ENCODE assay signal across 27 cellular contexts in the genomic region with DNA sequence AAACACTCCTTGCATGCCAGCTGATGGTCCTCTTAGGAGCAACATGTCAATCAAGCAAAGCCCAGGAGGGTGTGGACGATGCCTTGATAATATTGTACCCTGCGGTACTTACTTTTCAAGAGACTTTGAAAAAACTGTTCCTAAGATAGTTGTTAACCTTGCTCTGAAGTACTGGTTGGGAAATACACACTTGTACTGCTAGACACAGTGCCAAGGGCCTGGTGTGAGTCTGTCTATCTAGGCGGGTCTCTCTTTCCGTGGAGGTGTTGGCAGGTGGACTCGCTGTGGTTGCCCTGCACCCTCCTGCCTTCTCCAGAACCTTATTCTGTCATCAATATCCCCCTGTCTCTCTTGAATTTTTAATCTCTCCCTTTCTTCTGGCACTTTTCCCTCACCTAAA.
"Had no signal": no experiment of that assay in that cellular context is flagged by ENCODE, and none has a peak within 500 bp of the region (broad histone marks: within the 10 kb centered on the region; RNA-seq: fewer than 3 reads in every experiment).

No MANE protein-coding gene starts in this region.

- H3K27me3 ChIP-seq: brain microvascular endothelial cell, dorsolateral prefrontal cortex had no signal

- DNase-seq: activated CD4-positive, alpha-beta memory T cell treated with anti-CD3 and anti-CD28 coated beads for 36 hours; activated CD4-positive, alpha-beta T cell treated with anti-CD3 and anti-CD28 coated beads for 36 hours; activated CD4-positive, alpha-beta T cell treated with anti-CD3 and anti-CD28 coated beads, Interleukin-2, amount 10 ng/mL, durations not matched to agents 24 days and 14 days; activated CD4-positive, CD25-positive, alpha-beta regulatory T cell; activated CD4-positive, CD25-positive, alpha-beta regulatory T cell treated with anti-CD3 and anti-CD28 coated beads, Interleukin-2, amount 50 U/mL, for 72 hours; activated CD8-positive, alpha-beta memory T cell treated with anti-CD3 and anti-CD28 coated beads, Interleukin-2, amount 10 ng/mL, durations not matched to agents 7 days and 5 days; activated CD8-positive, alpha-beta memory T cell treated with anti-CD3 and anti-CD28 coated beads, Interleukin-2, amount 50 U/mL, for 4 hours; activated CD8-positive, alpha-beta T cell treated with anti-CD3 and anti-CD28 coated beads, Interleukin-2, amount 10 ng/mL, durations not matched to agents 7 days and 5 days; activated gamma-delta T cell; activated naive CD4-positive, alpha-beta T cell; activated naive CD4-positive, alpha-beta T cell treated with anti-CD3 and anti-CD28 coated beads, Interleukin-2, amount 50 U/mL, for 16 hours; activated T-cell treated with anti-CD3 and anti-CD28 coated beads for 4 hours; activated T-cell treated with anti-CD3 and anti-CD28 coated beads, Interleukin-2, amount 50 U/mL, for 24 hours; activated T-cell treated with anti-CD3 and anti-CD28 coated beads, Interleukin-2, amount 50 U/mL, for 72 hours; amniotic stem cell; anterior cingulate cortex; brain microvascular endothelial cell; dorsolateral prefrontal cortex; effector memory CD4-positive, alpha-beta T cell; endodermal cell; foreskin fibroblast; T-helper 2 cell had no signal

- H3K27ac Mint-ChIP-seq: activated CD4-positive, alpha-beta memory T cell treated with anti-CD3 and anti-CD28 coated beads for 36 hours; activated CD4-positive, alpha-beta T cell treated with anti-CD3 and anti-CD28 coated beads for 36 hours; activated CD4-positive, alpha-beta T cell treated with anti-CD3 and anti-CD28 coated beads, Interleukin-2, amount 10 ng/mL, durations not matched to agents 24 days and 14 days; activated CD8-positive, alpha-beta memory T cell treated with anti-CD3 and anti-CD28 coated beads, Interleukin-2, amount 10 ng/mL, durations not matched to agents 7 days and 5 days; activated CD8-positive, alpha-beta T cell treated with anti-CD3 and anti-CD28 coated beads, Interleukin-2, amount 10 ng/mL, durations not matched to agents 7 days and 5 days; activated naive CD8-positive, alpha-beta T cell; activated T-cell treated with anti-CD3 and anti-CD28 coated beads, Interleukin-2, amount 50 U/mL, for 24 hours; activated T-cell treated with anti-CD3 and anti-CD28 coated beads, Interleukin-2, amount 50 U/mL, for 72 hours; dendritic cell treated with granulocyte-macrophage colony-stimulating factor and Interleukin-4, amounts not matched to agents 40 ng/mL and 50 ng/mL, for 4 days; endodermal cell had no signal

- ATAC-seq: activated CD4-positive, alpha-beta T cell treated with anti-CD3 and anti-CD28 coated beads for 36 hours; activated CD8-positive, alpha-beta memory T cell treated with anti-CD3 and anti-CD28 coated beads, Interleukin-2, amount 10 ng/mL, durations not matched to agents 7 days and 5 days; activated CD8-positive, alpha-beta T cell treated with anti-CD3 and anti-CD28 coated beads, Interleukin-2, amount 10 ng/mL, durations not matched to agents 7 days and 5 days; activated T-cell treated with anti-CD3 and anti-CD28 coated beads, Interleukin-2, amount 50 U/mL, for 72 hours; esophagus mucosa had no signal

- H3K27me3 Mint-ChIP-seq: activated CD4-positive, alpha-beta T cell treated with anti-CD3 and anti-CD28 coated beads, Interleukin-2, amount 10 ng/mL, durations not matched to agents 24 days and 14 days; activated CD8-positive, alpha-beta memory T cell treated with anti-CD3 and anti-CD28 coated beads, Interleukin-2, amount 10 ng/mL, durations not matched to agents 7 days and 5 days; dendritic cell treated with granulocyte-macrophage colony-stimulating factor and Interleukin-4, amounts not matched to agents 40 ng/mL and 50 ng/mL, for 4 days had no signal

- H3K27ac ChIP-seq: brain microvascular endothelial cell, coronary artery, dorsolateral prefrontal cortex had no signal

- H3K4me1 Mint-ChIP-seq: activated CD4-positive, alpha-beta T cell treated with anti-CD3 and anti-CD28 coated beads for 36 hours; activated CD4-positive, alpha-beta T cell treated with anti-CD3 and anti-CD28 coated beads, Interleukin-2, amount 10 ng/mL, durations not matched to agents 24 days and 14 days; activated CD8-positive, alpha-beta memory T cell treated with anti-CD3 and anti-CD28 coated beads, Interleukin-2, amount 10 ng/mL, durations not matched to agents 7 days and 5 days; central memory CD8-positive, alpha-beta T cell had no signal

- H3K4me3 Mint-ChIP-seq: activated CD4-positive, alpha-beta memory T cell treated with anti-CD3 and anti-CD28 coated beads for 36 hours; activated CD4-positive, alpha-beta T cell treated with anti-CD3 and anti-CD28 coated beads for 36 hours; activated CD4-positive, alpha-beta T cell treated with anti-CD3 and anti-CD28 coated beads, Interleukin-2, amount 10 ng/mL, durations not matched to agents 24 days and 14 days; activated CD8-positive, alpha-beta memory T cell treated with anti-CD3 and anti-CD28 coated beads, Interleukin-2, amount 10 ng/mL, durations not matched to agents 7 days and 5 days; activated CD8-positive, alpha-beta T cell treated with anti-CD3 and anti-CD28 coated beads, Interleukin-2, amount 10 ng/mL, durations not matched to agents 7 days and 5 days; activated naive CD8-positive, alpha-beta T cell; activated T-cell treated with anti-CD3 and anti-CD28 coated beads, Interleukin-2, amount 50 U/mL, for 24 hours; activated T-cell treated with anti-CD3 and anti-CD28 coated beads, Interleukin-2, amount 50 U/mL, for 72 hours; central memory CD8-positive, alpha-beta T cell; dendritic cell treated with granulocyte-macrophage colony-stimulating factor and Interleukin-4, amounts not matched to agents 40 ng/mL and 50 ng/mL, for 4 days; endodermal cell had no signal

- H3K36me3 ChIP-seq: brain microvascular endothelial cell had no signal

- H3K9me3 Mint-ChIP-seq: activated CD4-positive, alpha-beta memory T cell treated with anti-CD3 and anti-CD28 coated beads for 36 hours; activated CD4-positive, alpha-beta T cell treated with anti-CD3 and anti-CD28 coated beads, Interleukin-2, amount 10 ng/mL, durations not matched to agents 24 days and 14 days; activated T-cell treated with anti-CD3 and anti-CD28 coated beads, Interleukin-2, amount 50 U/mL, for 24 hours; dendritic cell treated with granulocyte-macrophage colony-stimulating factor and Interleukin-4, amounts not matched to agents 40 ng/mL and 50 ng/mL, for 4 days; endodermal cell had no signal

- H3K4me3 ChIP-seq: coronary artery, dorsolateral prefrontal cortex had no signal

- H3K36me3 Mint-ChIP-seq: activated CD4-positive, alpha-beta memory T cell treated with anti-CD3 and anti-CD28 coated beads for 36 hours; activated CD8-positive, alpha-beta memory T cell treated with anti-CD3 and anti-CD28 coated beads, Interleukin-2, amount 10 ng/mL, durations not matched to agents 7 days and 5 days; activated naive CD8-positive, alpha-beta T cell had no signal
